In the genomic region with DNA sequence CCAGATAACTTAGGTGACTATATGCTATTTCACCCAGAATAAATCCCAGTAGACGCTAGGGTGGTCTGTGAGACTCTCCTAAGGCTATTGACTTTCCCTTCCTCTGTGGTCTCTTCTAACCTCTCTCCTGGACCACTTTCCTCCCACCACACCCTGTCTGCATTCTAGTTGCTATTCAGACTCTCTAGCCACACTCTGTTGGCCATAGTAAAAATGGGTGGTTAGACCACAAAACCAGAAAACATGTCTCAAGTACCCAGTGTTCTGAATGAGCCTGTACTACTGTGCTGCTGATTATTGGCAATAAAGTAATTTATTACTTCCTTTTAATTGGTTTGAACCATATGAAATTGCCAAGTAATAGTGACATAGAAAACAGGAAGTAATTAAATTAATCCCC, we compare ENCODE assay signal across 24 cellular contexts.
DNase-seq lines count a peak whose midpoint lies in the region; ATAC-seq and TF ChIP-seq lines count a peak whose summit lies in the region.
"Had no signal": no experiment of that assay in that cellular context is flagged by ENCODE, and none has a peak within 500 bp of the region (broad histone marks: within the 10 kb centered on the region; RNA-seq: fewer than 3 reads in every experiment).

No MANE protein-coding gene starts in this region.

- ATAC-seq in GM19351 (IDR thresholded peaks at IDR 0.05; ENCODE audit: unreplicated experiment): peak; percentile 58
- ATAC-seq in HG03039 (IDR thresholded peaks at IDR 0.05; ENCODE audit: unreplicated experiment): peak; percentile 56
- ATAC-seq: activated CD8-positive, alpha-beta memory T cell treated with anti-CD3 and anti-CD28 coated beads, Interleukin-2, amount 10 ng/mL, durations not matched to agents 7 days and 5 days; activated T-helper 17 cell treated with anti-CD3 and anti-CD28 coated beads, Interleukin-2, amount 50 U/mL, for 72 hours; effector memory CD8-positive, alpha-beta T cell; HCT116 had no signal

- no peaks in the 10 kb centered on the region for H3K9me3 ChIP-seq in tibial artery

- no peak for TF ChIP-seq CTCF in GM12865 (IDR thresholded peaks at IDR 0.05; ENCODE audit: insufficient read depth, low read depth, low read length, missing control alignments)
- no peak for TF ChIP-seq CTCF in tibial artery (IDR thresholded peaks at IDR 0.05)

- intact Hi-C loops in tibial artery (cut with DNase I; ENCODE audit: low total_unique reads): no loop called here

- H3K4me3 ChIP-seq in GM12865 (ENCODE audit: low read depth, low read length) (no peak overlapping the region), tibial artery (no peak overlapping the region)
- H3K4me3 ChIP-seq: esophagus muscularis mucosa had no signal

- no peaks in the 10 kb centered on the region for H3K27me3 ChIP-seq in tibial artery
- H3K27me3 ChIP-seq: esophagus muscularis mucosa had no signal

- peaks cover 0 to 7% (median 1%) of the 10 kb centered on the region in 4 donors for H3K4me1 ChIP-seq in tibial artery
- H3K4me1 ChIP-seq: esophagus muscularis mucosa had no signal

- H3K27ac ChIP-seq in tibial artery: no peak overlapping the region
- H3K27ac ChIP-seq: esophagus muscularis mucosa, KMS-11 had no signal

- no peaks in the 10 kb centered on the region for H3K36me3 ChIP-seq in tibial artery
- H3K36me3 ChIP-seq: esophagus muscularis mucosa had no signal

- DNase-seq in GM12865 (ENCODE audit: low read depth) (peak; percentile 39), SW480 (ENCODE audit: low spot score) (peak; percentile 4), NCI-H82 treated with DMSO at 0.1 percent for 48 hours (lab: John Stamatoyannopoulos, UW; ENCODE audit: unreplicated experiment) (no peak), tibial artery (no peak), NOMO-1 treated with DMSO at 0.1 percent for 48 hours (lab: John Stamatoyannopoulos, UW; ENCODE audit: unreplicated experiment) (no peak), ureter (ENCODE audit: low spot score) (no peak)
- DNase-seq: activated CD4-positive, alpha-beta T cell treated with anti-CD3 and anti-CD28 coated beads, Interleukin-2, amount 10 ng/mL, durations not matched to agents 24 days and 14 days; activated CD8-positive, alpha-beta memory T cell treated with anti-CD3 and anti-CD28 coated beads, Interleukin-2, amount 10 ng/mL, durations not matched to agents 7 days and 5 days; COR-L47; effector memory CD8-positive, alpha-beta T cell; kidney glomerular epithelial cell; naive B cell; NCI-H2107; NCI-H526; occipital lobe; retina; Right ventricle myocardium superior; SW 1271 had no signal

Comparison
In these comparisons a context has a peak if more than half of its experiments do, and no peak if none do; other contexts are left out.
1. DNase-seq: peak in GM12865 (single experiment) and SW480 (single experiment); none in NCI-H82 treated with DMSO at 0.1 percent for 48 hours (single experiment), tibial artery (0 of 2), NOMO-1 treated with DMSO at 0.1 percent for 48 hours (single experiment) and ureter (single experiment).